In genomic region chr1:155856975-155857930, GRCh38 we compare ENCODE assay signal across 8 cellular contexts. TPM values are rescaled to one million over a fixed set of nuclear protein-coding genes. Genes with fewer than 3 reads are reported as not detected.
DNase-seq lines count a peak whose midpoint lies in the region; ATAC-seq and TF ChIP-seq lines count a peak whose summit lies in the region.

TSS of gene GON4L (minus strand) at chr1:155857214. CDS start at chr1:155853780, 3,434 bp downstream.

- peak within 1 kb of the TSS; percentile 97 for H3K4me3 Mint-ChIP-seq in HFFc6

- peaks cover 46% of the 10 kb centered on the region for H3K4me1 Mint-ChIP-seq in HFFc6 (ENCODE audit: low read depth)

- peak within 1 kb of the TSS; percentile 95 for H3K27ac Mint-ChIP-seq in HFFc6
- peak within 1 kb of the TSS; percentile 92 to 99 for H3K27ac Mint-ChIP-seq in activated naive CD4-positive, alpha-beta T cell treated with anti-CD3 and anti-CD28 coated beads, Interleukin-2, amount 50 U/mL, for 72 hours

- H3K36me3 Mint-ChIP-seq in HFFc6 (ENCODE audit: low read depth), result peaks cover 18% of the 10 kb centered on the region
- peaks cover 15 to 26% of the 10 kb centered on the region in 2 donors for H3K36me3 Mint-ChIP-seq in activated naive CD4-positive, alpha-beta T cell treated with anti-CD3 and anti-CD28 coated beads, Interleukin-2, amount 50 U/mL, for 72 hours

- TF ChIP-seq CTCF in HFFc6 (IDR thresholded peaks at IDR 0.05), result no peak

- peak; percentile 89 for DNase-seq in GDM1 (lab: John Stamatoyannopoulos, UW)
- peak; percentile 87 for DNase-seq in HFFc6
- DNase-seq in NCI-H1105 treated with DMSO at 0.1 percent for 48 hours (lab: John Stamatoyannopoulos, UW), result peak; percentile 93
- DNase-seq in SKM-1 treated with dmso at 0.1 percent for 144 hours (lab: John Stamatoyannopoulos, UW; ENCODE audit: unreplicated experiment), result peak; percentile 99
- peak; percentile 84 to 91 for DNase-seq in activated naive CD4-positive, alpha-beta T cell treated with anti-CD3 and anti-CD28 coated beads, Interleukin-2, amount 50 U/mL, for 72 hours (ENCODE audit: low spot score in 2 of 2)
- DNase-seq in globus pallidus (ENCODE audit: low spot score), result peak; percentile 91
- peak; percentile 28 to 94 (median 82) for DNase-seq in nucleus accumbens (lab: John Stamatoyannopoulos, UW)
- DNase-seq in superior temporal gyrus (ENCODE audit: extremely low spot score), result peak; percentile 97

- H3K27me3 Mint-ChIP-seq in HFFc6 (ENCODE audit: insufficient read depth), result no peaks in the 10 kb centered on the region; the same call in 1 of the 2 replicates

- peak; percentile 70 to 75 for ATAC-seq in activated naive CD4-positive, alpha-beta T cell treated with anti-CD3 and anti-CD28 coated beads, Interleukin-2, amount 50 U/mL, for 72 hours

- H3K9me3 Mint-ChIP-seq in HFFc6, result no peaks in the 10 kb centered on the region
- no peaks in the 10 kb centered on the region for H3K9me3 Mint-ChIP-seq in activated naive CD4-positive, alpha-beta T cell treated with anti-CD3 and anti-CD28 coated beads, Interleukin-2, amount 50 U/mL, for 72 hours

RNA-seq across cellular contexts. Expression of gene GON4L, which starts in this region (rescaled TPM):
- total RNA-seq in HFFc6 (2021; fragmentation: NEBNext Ultra II Directional; extraction: Animal tissue kit (Norgen Biotek cat#: 25700)), result 10 to 100 TPM; 24.2 to 31.3 (median 28.6) TPM
- 10 to 100 TPM; 63.7 to 80.4 TPM for total RNA-seq in activated naive CD4-positive, alpha-beta T cell treated with anti-CD3 and anti-CD28 coated beads, Interleukin-2, amount 50 U/mL, for 72 hours

Comparison
In these comparisons a context has a peak if more than half of its experiments do, and no peak if none do; other contexts are left out.
1. Peak in every context shown above with its lines: DNase-seq and ATAC-seq.